In the genomic region with DNA sequence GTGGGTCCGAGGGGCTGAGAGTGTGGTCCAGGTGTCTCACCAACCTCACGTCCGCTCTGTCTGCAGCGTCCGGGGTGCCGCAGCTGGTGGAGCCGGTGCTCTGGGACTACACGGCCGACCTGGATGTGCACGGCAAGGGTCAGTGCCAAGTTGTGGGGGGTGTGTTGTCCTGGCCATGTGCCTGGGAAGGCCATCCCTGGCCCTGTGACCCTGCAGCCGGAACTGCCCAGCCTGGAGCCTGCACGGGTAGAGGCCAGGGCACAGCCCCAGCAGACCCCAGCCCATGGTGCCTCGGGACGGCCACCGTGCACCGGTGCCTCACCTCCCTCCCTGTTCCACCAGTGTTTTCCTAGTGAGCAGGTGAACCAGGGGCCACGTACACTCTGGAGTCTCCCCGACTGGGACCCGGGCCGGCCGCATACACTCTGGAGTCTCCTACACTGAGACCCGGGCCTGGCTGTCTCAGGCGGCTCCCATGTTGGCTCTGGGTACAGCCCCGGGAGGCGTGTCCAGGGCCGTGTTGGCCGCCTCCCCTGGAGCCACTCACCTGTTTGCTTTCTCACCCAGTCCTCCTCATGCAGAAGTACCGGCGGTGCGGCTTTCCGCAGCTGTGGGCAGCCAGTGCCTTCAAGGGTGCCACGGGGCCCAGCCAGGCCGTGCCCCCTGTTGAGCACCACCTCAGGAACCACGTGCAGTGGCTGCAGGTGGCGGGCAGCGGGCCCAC, we compare ENCODE assay signal across 3 cellular contexts.
TF ChIP-seq lines count a peak whose summit lies in the region.

No MANE protein-coding gene starts in this region.

TF ChIP-seq in SK-N-SH, 30 proteins besides CTCF, POLR2A, EP300 and RAD21:
- TF ChIP-seq MXI1 (IDR thresholded peaks at IDR 0.05; ENCODE audit: low read depth, low read length): no peak
- TF ChIP-seq FOSL2 (IDR thresholded peaks at IDR 0.05; ENCODE audit: borderline replicate concordance, low read depth): no peak
- no peak for TF ChIP-seq RXRA (IDR thresholded peaks at IDR 0.05; ENCODE audit: borderline replicate concordance, low read depth)
- TF ChIP-seq, protein P1, sequence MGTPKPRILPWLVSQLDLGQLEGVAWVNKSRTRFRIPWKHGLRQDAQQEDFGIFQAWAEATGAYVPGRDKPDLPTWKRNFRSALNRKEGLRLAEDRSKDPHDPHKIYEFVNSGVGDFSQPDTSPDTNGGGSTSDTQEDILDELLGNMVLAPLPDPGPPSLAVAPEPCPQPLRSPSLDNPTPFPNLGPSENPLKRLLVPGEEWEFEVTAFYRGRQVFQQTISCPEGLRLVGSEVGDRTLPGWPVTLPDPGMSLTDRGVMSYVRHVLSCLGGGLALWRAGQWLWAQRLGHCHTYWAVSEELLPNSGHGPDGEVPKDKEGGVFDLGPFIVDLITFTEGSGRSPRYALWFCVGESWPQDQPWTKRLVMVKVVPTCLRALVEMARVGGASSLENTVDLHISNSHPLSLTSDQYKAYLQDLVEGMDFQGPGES (IDR thresholded peaks at IDR 0.05; ENCODE audit: low read depth, low read length): no peak
- TF ChIP-seq NRF1 (IDR thresholded peaks at IDR 0.05; ENCODE audit: low read depth, low read length): no peak
- TF ChIP-seq RFX5 (IDR thresholded peaks at IDR 0.05; ENCODE audit: low read length): no peak
- TF ChIP-seq FOXM1 (IDR thresholded peaks at IDR 0.05; ENCODE audit: low read depth): no peak
- TF ChIP-seq USF1 (IDR thresholded peaks at IDR 0.05; ENCODE audit: borderline replicate concordance, low read depth): no peak
- no peak for TF ChIP-seq EZH2phosphoT487 (IDR thresholded peaks at IDR 0.05; ENCODE audit: borderline replicate concordance, low read depth)
- no peak for TF ChIP-seq REST (IDR thresholded peaks at IDR 0.05; ENCODE audit: low read depth, low read length)
TF ChIP-seq in SK-N-SH: peak in this region for 0.

TF ChIP-seq in SK-N-SH treated with all-trans-retinoic acid at 6 μM for 48 hours, 23 proteins besides CTCF, POLR2A, EP300 and RAD21:
- no peak for TF ChIP-seq GLIS3 (CRISPR knock-in tag; IDR thresholded peaks at IDR 0.05)
- TF ChIP-seq TCF4 (CRISPR knock-in tag; IDR thresholded peaks at IDR 0.05; ENCODE audit: borderline replicate concordance): no peak
TF ChIP-seq in SK-N-SH treated with all-trans-retinoic acid at 6 μM for 48 hours: peak in this region for 0.

TF ChIP-seq in IMR-90, 13 proteins besides CTCF, POLR2A, EP300 and RAD21:
- no peak for TF ChIP-seq SMC3 (IDR thresholded peaks at IDR 0.05; ENCODE audit: low read depth, low read length)
